Comparison of ENCODE assay signal across 19 cellular contexts in the genomic region with DNA sequence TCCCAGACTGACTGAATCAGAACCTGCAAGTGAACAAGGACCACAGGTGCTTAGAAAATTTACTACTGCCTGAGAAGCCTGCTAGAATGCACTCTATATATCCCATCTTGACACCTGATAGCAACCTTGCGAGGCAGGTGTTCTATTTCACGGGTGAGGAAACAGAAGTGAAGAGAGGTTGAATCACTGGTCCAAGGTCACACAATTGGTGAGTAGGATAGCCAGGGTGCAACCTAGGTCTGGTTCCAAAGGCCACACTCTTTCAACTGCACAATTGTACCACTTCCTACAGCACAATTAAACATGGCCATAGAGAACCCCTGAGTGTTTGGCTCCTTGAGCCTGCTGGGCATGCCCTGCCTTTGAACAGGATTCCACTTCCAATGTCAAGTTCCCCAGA.
"Had no signal": no experiment of that assay in that cellular context is flagged by ENCODE, and none has a peak within 500 bp of the region (broad histone marks: within the 10 kb centered on the region; RNA-seq: fewer than 3 reads in every experiment).

No MANE protein-coding gene starts in this region.

- H3K36me3 Mint-ChIP-seq: activated naive CD4-positive, alpha-beta T cell treated with anti-CD3 and anti-CD28 coated beads, Interleukin-2, amount 50 U/mL, for 24 hours; naive thymus-derived CD8-positive, alpha-beta T cell; stimulated activated memory B cell treated with anti-CD40 and anti-IgM and Interleukin-4, amounts not matched to agents 10 μg/mL and 1 μg/mL and 100 μg/mL, for 72 hours had no signal

- H3K4me1 ChIP-seq: body of pancreas, left lung, transverse colon had no signal

- H3K4me1 Mint-ChIP-seq: activated CD4-positive, alpha-beta memory T cell treated with anti-CD3 and anti-CD28 coated beads, Interleukin-2, amount 10 ng/mL, durations not matched to agents 7 days and 5 days; activated naive CD4-positive, alpha-beta T cell treated with anti-CD3 and anti-CD28 coated beads, Interleukin-2, amount 50 U/mL, for 24 hours had no signal

- H3K4me3 Mint-ChIP-seq: activated CD4-positive, alpha-beta memory T cell treated with anti-CD3 and anti-CD28 coated beads, Interleukin-2, amount 10 ng/mL, durations not matched to agents 7 days and 5 days; activated CD4-positive, alpha-beta T cell treated with anti-CD3 and anti-CD28 coated beads, Interleukin-2, amount 10 ng/mL, durations not matched to agents 24 days and 14 days; activated naive CD4-positive, alpha-beta T cell treated with anti-CD3 and anti-CD28 coated beads, Interleukin-2, amount 50 U/mL, for 24 hours; dendritic cell treated with granulocyte-macrophage colony-stimulating factor and Interleukin-4, amounts not matched to agents 40 ng/mL and 50 ng/mL, for 4 days; naive thymus-derived CD8-positive, alpha-beta T cell; stimulated activated memory B cell treated with anti-CD40 and anti-IgM and Interleukin-4, amounts not matched to agents 10 μg/mL and 1 μg/mL and 100 μg/mL, for 72 hours had no signal

- FAIRE-seq: endometrium, keratinocyte had no signal

- H3K36me3 ChIP-seq: left lung, transverse colon had no signal

- H3K9me3 ChIP-seq: body of pancreas, left lung, transverse colon had no signal

- H3K27ac Mint-ChIP-seq: activated CD4-positive, alpha-beta memory T cell treated with anti-CD3 and anti-CD28 coated beads, Interleukin-2, amount 10 ng/mL, durations not matched to agents 7 days and 5 days; activated CD4-positive, alpha-beta T cell treated with anti-CD3 and anti-CD28 coated beads, Interleukin-2, amount 10 ng/mL, durations not matched to agents 24 days and 14 days; activated naive CD4-positive, alpha-beta T cell treated with anti-CD3 and anti-CD28 coated beads, Interleukin-2, amount 50 U/mL, for 24 hours; dendritic cell treated with granulocyte-macrophage colony-stimulating factor and Interleukin-4, amounts not matched to agents 40 ng/mL and 50 ng/mL, for 4 days; naive thymus-derived CD8-positive, alpha-beta T cell; stimulated activated memory B cell treated with anti-CD40 and anti-IgM and Interleukin-4, amounts not matched to agents 10 μg/mL and 1 μg/mL and 100 μg/mL, for 72 hours had no signal

- ATAC-seq: body of pancreas; foreskin keratinocyte; left lung; naive thymus-derived CD8-positive, alpha-beta T cell; sciatic nerve; stimulated activated memory B cell treated with anti-CD40 and anti-IgM and Interleukin-4, amounts not matched to agents 10 μg/mL and 1 μg/mL and 100 μg/mL, for 72 hours had no signal

- H3K27ac ChIP-seq: body of pancreas, foreskin keratinocyte, left lung, transverse colon had no signal

- H3K4me2 ChIP-seq: smooth muscle cell had no signal

- DNase-seq: activated CD4-positive, alpha-beta memory T cell treated with anti-CD3 and anti-CD28 coated beads, Interleukin-2, amount 10 ng/mL, durations not matched to agents 7 days and 5 days; activated CD4-positive, alpha-beta T cell treated with anti-CD3 and anti-CD28 coated beads, Interleukin-2, amount 10 ng/mL, durations not matched to agents 24 days and 14 days; activated gamma-delta T cell treated with Interleukin-2 at 50 U/mL for 16 hours; anterior cingulate cortex; body of pancreas; caudate nucleus; effector CD4-positive, alpha-beta T cell; foreskin keratinocyte; left lung; naive thymus-derived CD8-positive, alpha-beta T cell; stimulated activated CD4-positive, alpha-beta T cell treated with anti-CD3 and anti-CD28 coated beads, Interleukin-15, amount 100 ng/mL, for 24 hours; transverse colon had no signal

- H3K27me3 ChIP-seq: body of pancreas, transverse colon had no signal

- H3K27me3 Mint-ChIP-seq: activated naive CD4-positive, alpha-beta T cell treated with anti-CD3 and anti-CD28 coated beads, Interleukin-2, amount 50 U/mL, for 24 hours had no signal

- H3K4me3 ChIP-seq: body of pancreas, left lung, smooth muscle cell, transverse colon had no signal

- H3K9me3 Mint-ChIP-seq: activated CD4-positive, alpha-beta memory T cell treated with anti-CD3 and anti-CD28 coated beads, Interleukin-2, amount 10 ng/mL, durations not matched to agents 7 days and 5 days; activated CD4-positive, alpha-beta T cell treated with anti-CD3 and anti-CD28 coated beads, Interleukin-2, amount 10 ng/mL, durations not matched to agents 24 days and 14 days; activated naive CD4-positive, alpha-beta T cell treated with anti-CD3 and anti-CD28 coated beads, Interleukin-2, amount 50 U/mL, for 24 hours; dendritic cell treated with granulocyte-macrophage colony-stimulating factor and Interleukin-4, amounts not matched to agents 40 ng/mL and 50 ng/mL, for 4 days; naive thymus-derived CD8-positive, alpha-beta T cell; stimulated activated memory B cell treated with anti-CD40 and anti-IgM and Interleukin-4, amounts not matched to agents 10 μg/mL and 1 μg/mL and 100 μg/mL, for 72 hours had no signal
